ENCODE assay signal across 24 cellular contexts in genomic region chr5:1067141-1068121, GRCh38. TPM values are rescaled to one million over a fixed set of nuclear protein-coding genes. Genes with fewer than 3 reads are reported as not detected.
DNase-seq lines count a peak whose midpoint lies in the region; ATAC-seq and TF ChIP-seq lines count a peak whose summit lies in the region.
"Had no signal": no experiment of that assay in that cellular context is flagged by ENCODE, and none has a peak within 500 bp of the region (broad histone marks: within the 10 kb centered on the region; RNA-seq: fewer than 3 reads in every experiment).

No MANE protein-coding gene starts in this region.

- H3K9ac ChIP-seq in neural progenitor cell, result no peak overlapping the region

- H3K79me2 ChIP-seq in neural progenitor cell (ENCODE audit: low read depth), result no peaks in the 10 kb centered on the region

- H3K36me3 Mint-ChIP-seq in activated naive CD4-positive, alpha-beta T cell treated with anti-CD3 and anti-CD28 coated beads, Interleukin-2, amount 50 U/mL, for 24 hours, result no peaks in the 10 kb centered on the region
- H3K36me3 Mint-ChIP-seq in activated naive CD4-positive, alpha-beta T cell treated with anti-CD3 and anti-CD28 coated beads, Interleukin-2, amount 50 U/mL, for 72 hours, result no peaks in the 10 kb centered on the region
- H3K36me3 Mint-ChIP-seq in neural progenitor cell, result no peaks in the 10 kb centered on the region
- H3K36me3 Mint-ChIP-seq: IgD-negative memory B cell; stimulated activated effector memory CD8-positive, alpha-beta T cell treated with anti-CD3 and anti-CD28 coated beads, Interleukin-12 subunit alpha, Interleukin-12 subunit beta, amount 100 ng/mL, for 72 hours had no signal

- no peaks in the 10 kb centered on the region for H3K36me3 ChIP-seq in neural progenitor cell
- H3K36me3 ChIP-seq: brain microvascular endothelial cell had no signal

- POLR2A ChIA-PET in RWPE1 (lab: Yijun Ruan, JAX; ENCODE audit: low non-redundant PET), result no interaction called here

- H3K27ac ChIP-seq in RWPE1, result peak overlapping the region; percentile 35
- H3K27ac ChIP-seq in neural progenitor cell, result no peak overlapping the region
- H3K27ac ChIP-seq: brain microvascular endothelial cell had no signal

- no peaks in the 10 kb centered on the region for H3K27me3 ChIP-seq in neural progenitor cell
- H3K27me3 ChIP-seq: brain microvascular endothelial cell had no signal

- ATAC-seq in activated naive CD4-positive, alpha-beta T cell treated with anti-CD3 and anti-CD28 coated beads, Interleukin-2, amount 50 U/mL, for 72 hours, result no peak
- ATAC-seq in GM19467 (IDR thresholded peaks at IDR 0.05; ENCODE audit: unreplicated experiment) (no peak), GM18907 (IDR thresholded peaks at IDR 0.05; ENCODE audit: unreplicated experiment) (no peak), GM21515 (IDR thresholded peaks at IDR 0.05; ENCODE audit: unreplicated experiment) (no peak)
- ATAC-seq: stimulated activated effector memory CD8-positive, alpha-beta T cell treated with anti-CD3 and anti-CD28 coated beads, Interleukin-12 subunit alpha, Interleukin-12 subunit beta, amount 100 ng/mL, for 72 hours had no signal

- H3K4me3 Mint-ChIP-seq in activated naive CD4-positive, alpha-beta T cell treated with anti-CD3 and anti-CD28 coated beads, Interleukin-2, amount 50 U/mL, for 24 hours, result no peak overlapping the region
- no peak overlapping the region for H3K4me3 Mint-ChIP-seq in neural progenitor cell
- H3K4me3 Mint-ChIP-seq: activated CD4-positive, alpha-beta memory T cell treated with anti-CD3 and anti-CD28 coated beads, Interleukin-2, amount 10 ng/mL, durations not matched to agents 7 days and 5 days; IgD-negative memory B cell; stimulated activated effector memory CD8-positive, alpha-beta T cell treated with anti-CD3 and anti-CD28 coated beads, Interleukin-12 subunit alpha, Interleukin-12 subunit beta, amount 100 ng/mL, for 72 hours had no signal

- H3K4me1 ChIP-seq in neural progenitor cell, result no peaks in the 10 kb centered on the region

- peaks cover 8% of the 10 kb centered on the region for H4K20me1 ChIP-seq in neural progenitor cell (ENCODE audit: low read depth)

- no peak overlapping the region for H3K4me3 ChIP-seq in neural progenitor cell

- H3K9me3 Mint-ChIP-seq in activated naive CD4-positive, alpha-beta T cell treated with anti-CD3 and anti-CD28 coated beads, Interleukin-2, amount 50 U/mL, for 24 hours, result no peaks in the 10 kb centered on the region
- H3K9me3 Mint-ChIP-seq in activated naive CD4-positive, alpha-beta T cell treated with anti-CD3 and anti-CD28 coated beads, Interleukin-2, amount 50 U/mL, for 72 hours, result no peaks in the 10 kb centered on the region
- H3K9me3 Mint-ChIP-seq in neural progenitor cell, result no peaks in the 10 kb centered on the region
- H3K9me3 Mint-ChIP-seq: activated CD4-positive, alpha-beta memory T cell treated with anti-CD3 and anti-CD28 coated beads, Interleukin-2, amount 10 ng/mL, durations not matched to agents 7 days and 5 days; IgD-negative memory B cell; stimulated activated effector memory CD8-positive, alpha-beta T cell treated with anti-CD3 and anti-CD28 coated beads, Interleukin-12 subunit alpha, Interleukin-12 subunit beta, amount 100 ng/mL, for 72 hours had no signal

- CTCF ChIA-PET in RWPE1 (lab: Yijun Ruan, JAX), result interaction anchor here (0.7 kb wide), 2 partner anchors 8 to 1012 kb away, joined by 3 to 5 read pairs; no protein-coding TSS in a partner anchor

- no peaks in the 10 kb centered on the region for H3K4me1 Mint-ChIP-seq in activated naive CD4-positive, alpha-beta T cell treated with anti-CD3 and anti-CD28 coated beads, Interleukin-2, amount 50 U/mL, for 24 hours
- H3K4me1 Mint-ChIP-seq in neural progenitor cell, result no peaks in the 10 kb centered on the region
- H3K4me1 Mint-ChIP-seq: activated CD4-positive, alpha-beta memory T cell treated with anti-CD3 and anti-CD28 coated beads, Interleukin-2, amount 10 ng/mL, durations not matched to agents 7 days and 5 days; IgD-negative memory B cell; stimulated activated effector memory CD8-positive, alpha-beta T cell treated with anti-CD3 and anti-CD28 coated beads, Interleukin-12 subunit alpha, Interleukin-12 subunit beta, amount 100 ng/mL, for 72 hours had no signal

- peak overlapping the region; percentile 46 for H3K27ac Mint-ChIP-seq in activated naive CD4-positive, alpha-beta T cell treated with anti-CD3 and anti-CD28 coated beads, Interleukin-2, amount 50 U/mL, for 24 hours
- H3K27ac Mint-ChIP-seq in activated naive CD4-positive, alpha-beta T cell treated with anti-CD3 and anti-CD28 coated beads, Interleukin-2, amount 50 U/mL, for 72 hours, result no peak overlapping the region
- H3K27ac Mint-ChIP-seq in neural progenitor cell, result peak overlapping the region; percentile 46
- H3K27ac Mint-ChIP-seq: activated CD4-positive, alpha-beta memory T cell treated with anti-CD3 and anti-CD28 coated beads, Interleukin-2, amount 10 ng/mL, durations not matched to agents 7 days and 5 days; IgD-negative memory B cell; stimulated activated effector memory CD8-positive, alpha-beta T cell treated with anti-CD3 and anti-CD28 coated beads, Interleukin-12 subunit alpha, Interleukin-12 subunit beta, amount 100 ng/mL, for 72 hours had no signal

- no peak for DNase-seq in activated naive CD4-positive, alpha-beta T cell treated with anti-CD3 and anti-CD28 coated beads, Interleukin-2, amount 50 U/mL, for 72 hours (ENCODE audit: low spot score in 2 of 2)
- DNase-seq in RWPE1 (ENCODE audit: low spot score), result no peak
- DNase-seq in foreskin melanocyte, result peak; percentile 81
- no peak for DNase-seq in neural progenitor cell (ENCODE audit: low spot score)
- DNase-seq: activated CD4-positive, alpha-beta memory T cell treated with anti-CD3 and anti-CD28 coated beads, Interleukin-2, amount 10 ng/mL, durations not matched to agents 7 days and 5 days; activated gamma-delta T cell treated with Interleukin-2 at 50 U/mL for 16 hours; brain microvascular endothelial cell; COR-L47; effector CD8-positive, alpha-beta T cell; hypothalamus; NCI-H1105 treated with DMSO at 0.1 percent for 48 hours; NCI-H2081 treated with DMSO at 0.1 percent for 48 hours; SHP77; small intestine; stimulated activated CD4-positive, alpha-beta T cell treated with anti-CD3 and anti-CD28 coated beads, Interleukin-2, amount 100 ng/mL, for 24 hours; substantia nigra; T-helper 9 cell had no signal

- no peak overlapping the region for H3K4me2 ChIP-seq in neural progenitor cell

- H2AFZ ChIP-seq in neural progenitor cell (replicated peaks), result no peak overlapping the region

- no peaks in the 10 kb centered on the region for H3F3A ChIP-seq in neural progenitor cell (ENCODE audit: low read depth)

- no peak for TF ChIP-seq CTCF in RWPE1 (conservative IDR thresholded peaks at IDR 0.05; ENCODE audit: low read depth)
- TF ChIP-seq CTCF in neural progenitor cell (IDR thresholded peaks at IDR 0.05), result no peak

- no peaks in the 10 kb centered on the region for H3K27me3 Mint-ChIP-seq in activated naive CD4-positive, alpha-beta T cell treated with anti-CD3 and anti-CD28 coated beads, Interleukin-2, amount 50 U/mL, for 24 hours
- peaks cover 5% of the 10 kb centered on the region for H3K27me3 Mint-ChIP-seq in neural progenitor cell (ENCODE audit: insufficient read depth, low read depth)
- H3K27me3 Mint-ChIP-seq: activated CD4-positive, alpha-beta memory T cell treated with anti-CD3 and anti-CD28 coated beads, Interleukin-2, amount 10 ng/mL, durations not matched to agents 7 days and 5 days; IgD-negative memory B cell had no signal

- H3K9me3 ChIP-seq in neural progenitor cell (ENCODE audit: low read depth), result no peaks in the 10 kb centered on the region

RNA-seq across cellular contexts. Expression of gene SLC12A7, which starts 44.4 kb away (rescaled TPM):
- total RNA-seq in activated naive CD4-positive, alpha-beta T cell treated with anti-CD3 and anti-CD28 coated beads, Interleukin-2, amount 50 U/mL, for 72 hours, result 10 to 100 TPM; 19.5 to 74.7 TPM
- total RNA-seq in neural progenitor cell (ENCODE audit: low replicate concordance), result 7.5 and 27.3 TPM in 2 replicates

RNA-seq across cellular contexts. Expression of gene NKD2, which starts 58.8 kb away (rescaled TPM):
- 10 to 100 TPM in 1 of 2 donors, 1 to 10 TPM in 1; 1.8 to 14.6 TPM for total RNA-seq in activated naive CD4-positive, alpha-beta T cell treated with anti-CD3 and anti-CD28 coated beads, Interleukin-2, amount 50 U/mL, for 72 hours
- total RNA-seq in neural progenitor cell (ENCODE audit: low replicate concordance), result 1.3 and 3.2 TPM in 2 replicates
- total RNA-seq: mononuclear cell had no signal

Comparison
In these comparisons a context has a peak if more than half of its experiments do, and no peak if none do; other contexts are left out.
1. H3K27ac Mint-ChIP-seq: peak in activated naive CD4-positive, alpha-beta T cell treated with anti-CD3 and anti-CD28 coated beads, Interleukin-2, amount 50 U/mL, for 24 hours (single experiment) and neural progenitor cell (single experiment); none in activated naive CD4-positive, alpha-beta T cell treated with anti-CD3 and anti-CD28 coated beads, Interleukin-2, amount 50 U/mL, for 72 hours (0 of 2).